ENCODE assay signal across 8 cellular contexts in the genomic region with DNA sequence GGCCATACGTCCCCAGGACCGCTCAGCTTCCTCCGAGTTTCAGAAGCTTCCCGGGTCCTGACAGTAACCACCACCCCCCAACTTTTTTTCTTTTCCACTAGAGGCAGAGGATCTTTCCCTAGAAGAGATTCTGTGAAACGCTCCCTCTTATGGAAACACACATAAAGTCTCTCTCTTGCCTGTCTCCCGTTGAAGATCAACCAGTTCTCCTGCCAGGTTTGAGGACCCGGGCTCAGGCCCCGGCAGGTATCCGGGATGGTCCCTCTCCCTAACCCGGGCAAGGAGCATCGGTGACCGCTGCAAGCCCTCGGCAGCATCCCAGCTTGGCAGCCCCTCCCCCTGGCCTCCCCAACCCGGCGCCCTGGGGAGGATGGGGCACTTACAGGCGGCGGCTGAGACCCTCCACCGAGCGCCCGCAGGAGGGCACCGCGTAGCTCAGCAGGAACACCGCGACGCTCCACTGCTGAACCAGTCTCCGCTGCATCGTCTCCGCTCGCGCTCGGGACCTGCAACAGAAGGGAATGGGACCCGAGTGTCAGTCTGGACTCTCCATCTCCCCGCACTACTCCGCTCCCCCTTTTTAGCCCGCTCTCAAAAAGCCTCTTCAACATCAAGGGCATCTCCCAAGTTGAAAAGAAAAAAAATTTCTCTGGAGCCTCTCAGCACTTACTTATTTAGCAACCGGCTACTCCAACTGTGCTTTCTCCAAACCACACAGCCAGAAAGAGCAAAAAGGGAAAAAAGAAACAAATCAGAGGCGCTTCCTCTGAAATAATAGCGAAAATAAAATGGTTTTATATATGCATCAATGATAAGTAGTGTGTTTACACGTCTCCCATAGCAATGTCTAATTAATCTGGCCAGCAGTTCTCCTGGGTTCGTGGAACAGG. TPM values are rescaled to one million over a fixed set of nuclear protein-coding genes. Genes with fewer than 3 reads are reported as not detected.
DNase-seq lines count a peak whose midpoint lies in the region; ATAC-seq, FAIRE-seq and TF ChIP-seq lines count a peak whose summit lies in the region.

No MANE protein-coding gene starts in this region.

- H3K4me3 ChIP-seq in GM12878 (peak overlapping the region; percentile 52), smooth muscle cell (peak overlapping the region; percentile 63)

- ATAC-seq in GM12878: peak; percentile 26; the same call in 2 of the 3 replicates
- ATAC-seq in HG03460 (IDR thresholded peaks at IDR 0.05; ENCODE audit: unreplicated experiment): no peak
- ATAC-seq in GM18517 (IDR thresholded peaks at IDR 0.05; ENCODE audit: unreplicated experiment): no peak

- TF ChIP-seq CTCF in GM12878 (IDR thresholded peaks at IDR 0.05 in 2 of 3, conservative IDR thresholded peaks at IDR 0.05 in 1 of 3; ENCODE audit: control insufficient read depth in 2 of 3, extremely low read depth in 1 of 3, insufficient read depth in 1 of 3, low read depth in 3 of 3, low read length in 3 of 3): no peak
- TF ChIP-seq CTCF in smooth muscle cell (IDR thresholded peaks at IDR 0.05; ENCODE audit: borderline replicate concordance, insufficient read depth, poor library complexity, severe bottlenecking): no peak

- H3K36me3 ChIP-seq in GM12878 (ENCODE audit: control insufficient read depth in 2 of 2, insufficient read depth in 2 of 2, low read length in 1 of 2) (no peaks in the 10 kb centered on the region), smooth muscle cell (ENCODE audit: low read depth) (no peaks in the 10 kb centered on the region)

- peaks cover 0 to 11% (median 3%) of the 10 kb centered on the region in 6 donors for H3K9me3 Mint-ChIP-seq in immature natural killer cell

- H3K27me3 ChIP-seq in GM12878 (replicated peaks in 1 of 2; ENCODE audit: control insufficient read depth in 2 of 2, insufficient read depth in 2 of 2, low read length in 1 of 2): peaks cover 9 to 32% of the 10 kb centered on the region in 2 experiments
- H3K27me3 ChIP-seq in smooth muscle cell (ENCODE audit: low read depth): no peaks in the 10 kb centered on the region

- intact Hi-C loops in GM12878 (cut with micrococcal nuclease; ENCODE audit: unreplicated experiment): loop anchor here (5.0 kb wide), 1 partner anchor 903 kb away; no protein-coding TSS in a partner anchor

- BruUV-seq in GM12878 (replicated peaks; lab: Mats Ljungman, UMichigan): no TSS peak

- in situ Hi-C loops in GM12878 (cut with MboI): no loop called here

- DNase-seq in DMS53 treated with DMSO at 0.1 percent for 48 hours (lab: John Stamatoyannopoulos, UW; ENCODE audit: unreplicated experiment) (peak; percentile 87), M059J (ENCODE audit: low read depth) (peak; percentile 68), GM12878 (ENCODE audit: low read depth, low spot score) (no peak), immature natural killer cell (no peak), smooth muscle cell (lab: John Stamatoyannopoulos, UW; ENCODE audit: unreplicated experiment) (no peak), NCI-H446 (lab: John Stamatoyannopoulos, UW) (no peak)

- 25% methylated on average over 31 of the region's 40 CpGs for WGBS in GM12878 (ENCODE audit: insufficient coverage, insufficient replicate concordance, low lambda C conversion rate, missing lambda C conversion rate)
- WGBS in smooth muscle cell (ENCODE audit: low lambda C conversion rate): 2% methylated on average over 36 of the region's 40 CpGs

- peaks cover 0 to 4% (median 3%) of the 10 kb centered on the region in 3 donors for H3K36me3 Mint-ChIP-seq in immature natural killer cell

- no peak overlapping the region for H3K27ac Mint-ChIP-seq in immature natural killer cell

- TF ChIP-seq POLR2A in GM12878 (IDR thresholded peaks at IDR 0.05; ENCODE audit: low read depth, low read length): no peak

- RAD21 ChIA-PET in GM12878 (lab: Charles Lee; ENCODE audit: unreplicated experiment): no interaction called here

- H3K4me3 Mint-ChIP-seq in immature natural killer cell: peak overlapping the region; percentile 32 to 73 (median 62)

- H4K20me1 ChIP-seq in GM12878 (ENCODE audit: control insufficient read depth, insufficient read depth) (no peaks in the 10 kb centered on the region; the same call in 1 of the 2 replicates), smooth muscle cell (ENCODE audit: low read depth) (no peaks in the 10 kb centered on the region)

- H2AFZ ChIP-seq in GM12878 (ENCODE audit: control insufficient read depth, low read depth, low read length) (peak overlapping the region; percentile 73), smooth muscle cell (ENCODE audit: low read depth) (peak overlapping the region; percentile 50)

- peaks cover 22 to 38% (median 32%) of the 10 kb centered on the region in 3 donors for H3K27me3 Mint-ChIP-seq in immature natural killer cell (ENCODE audit: low read depth in 3 of 3)

- no peak overlapping the region for H3K27ac ChIP-seq in GM12878 (ENCODE audit: control insufficient read depth, insufficient read depth)
- peak overlapping the region; percentile 94 for H3K27ac ChIP-seq in smooth muscle cell (ENCODE audit: low read depth)

- H3K9me3 ChIP-seq in GM12878 (replicated peaks; ENCODE audit: control insufficient read depth, insufficient read depth, low read length) (no peaks in the 10 kb centered on the region), smooth muscle cell (replicated peaks; ENCODE audit: low read depth) (no peaks in the 10 kb centered on the region)

- TF ChIP-seq RAD21 in GM12878 (IDR thresholded peaks at IDR 0.05; ENCODE audit: insufficient read depth, low read depth, low read length): no peak

- no peak for FAIRE-seq in GM12878 (lab: Jason Lieb, UNC)

- peaks cover 7 to 9% of the 10 kb centered on the region in 2 donors for H3K4me1 Mint-ChIP-seq in immature natural killer cell

- peaks cover 22% of the 10 kb centered on the region for H3F3A ChIP-seq in smooth muscle cell (ENCODE audit: low read depth)

- peak overlapping the region; percentile 16; the same call in 1 of the 2 replicates for H3K9ac ChIP-seq in GM12878 (ENCODE audit: control insufficient read depth, insufficient read depth, low read length)
- peak overlapping the region; percentile 92 for H3K9ac ChIP-seq in smooth muscle cell (ENCODE audit: low read depth)

- H3K4me2 ChIP-seq in GM12878 (ENCODE audit: control insufficient read depth, insufficient read depth) (peak overlapping the region; percentile 93), smooth muscle cell (peak overlapping the region; percentile 92)

- SMC1A ChIA-PET in GM12878 (lab: Charles Lee; ENCODE audit: uncharacterized antibody, unreplicated experiment): no interaction called here

- H3K4me1 ChIP-seq in GM12878 (ENCODE audit: control insufficient read depth, insufficient read depth, low read length): peaks cover 10% of the 10 kb centered on the region
- peaks cover 25% of the 10 kb centered on the region for H3K4me1 ChIP-seq in smooth muscle cell (ENCODE audit: low read depth)

- CTCF ChIA-PET in GM12878 (lab: Yijun Ruan, JAX): interaction anchor here (1.4 to 1.5 kb wide), 3 partner anchors 9 to 904 kb away, joined by 3 to 6 read pairs (median 5); no protein-coding TSS in a partner anchor

- H3K79me2 ChIP-seq in GM12878 (ENCODE audit: control insufficient read depth, insufficient read depth, low read length) (no peaks in the 10 kb centered on the region), smooth muscle cell (ENCODE audit: low read depth) (peaks cover 32% of the 10 kb centered on the region)

- POLR2A ChIA-PET in GM12878 (lab: Charles Lee): no interaction called here

- no peak for TF ChIP-seq EP300 in GM12878 (IDR thresholded peaks at IDR 0.05; ENCODE audit: borderline replicate concordance in 1 of 2, control insufficient read depth in 1 of 2, low read depth in 2 of 2, low read length in 2 of 2)

TF ChIP-seq in GM12878, 131 proteins besides CTCF, POLR2A, EP300 and RAD21 (continues in another document):
- TF ChIP-seq CBFB (IDR thresholded peaks at IDR 0.05; ENCODE audit: low read depth) (no peak), GABPA (IDR thresholded peaks at IDR 0.05; ENCODE audit: low read depth) (no peak), HCFC1 (IDR thresholded peaks at IDR 0.05; ENCODE audit: low read length) (no peak)

RNA-seq across cellular contexts. Expression of a gene that starts 3.3 kb away (rescaled TPM):
- 7.5 and 8.1 TPM in 2 replicates for total RNA-seq in M059J (2014; rRNA removed; shearing (Covaris generic))
- total RNA-seq in GM12878 (2013; cell fraction: nucleolus; rRNA removed): not detected in 2 replicates
- total RNA-seq in GM12878 (2014; rRNA removed) (not detected in 2 replicates), GM12878 (2014; rRNA removed; fragmentation: Illumina TruSeq; extraction: Trizol) (not detected in 2 replicates), GM12878 (2021) (not detected in 2 replicates), smooth muscle cell (155 and 181 TPM in 2 replicates)
- polyA plus RNA-seq in GM12878 (2011; ENCODE audit: low read depth): not detected
- polyA plus RNA-seq in GM12878 (2011; rRNA removed) (0.08 and 0.12 TPM in 2 replicates), GM12878 (2014; fragmentation: Illumina TruSeq; extraction: Trizol) (not detected in 2 replicates), GM12878 (2014; fragmentation: Nextera tagmentation; extraction: Ambion mirVana) (not detected), GM12878 (2014; rRNA removed) (0.12 TPM in 1 of 2 replicates, not detected in the other), GM12878 (2016; fragmentation: Nextera tagmentation; extraction: Ambion mirVana) (not detected), immature natural killer cell (not detected), smooth muscle cell (58.0 and 177 TPM in 2 replicates)
- not detected in 2 replicates for polyA plus RNA-seq in GM12878 (2011; cell fraction: cytosol; rRNA removed)
- not detected in 2 replicates for polyA plus RNA-seq in GM12878 (2011; cell fraction: nucleus; rRNA removed)
- polyA plus RNA-seq in GM12878 (2012): 0.06 and 0.16 TPM in 2 replicates
- polyA minus RNA-seq in GM12878 (2011; rRNA and poly(A)+ RNA removed): not detected in 2 replicates
- not detected in 2 replicates for polyA minus RNA-seq in GM12878 (2011; cell fraction: cytosol; rRNA and poly(A)+ RNA removed)
- polyA minus RNA-seq in GM12878 (2011; cell fraction: nucleus; rRNA and poly(A)+ RNA removed): not detected in 2 replicates

Comparison
In these comparisons a context has a peak if more than half of its experiments do, and no peak if none do; other contexts are left out.
1. DNase-seq: peak in DMS53 treated with DMSO at 0.1 percent for 48 hours (single experiment) and M059J (single experiment); none in GM12878 (single experiment), immature natural killer cell (0 of 3), smooth muscle cell (single experiment) and NCI-H446 (0 of 2).
2. RNA of a gene that starts 3.3 kb away (total RNA-seq): 155 to 181 TPM in smooth muscle cell; 7.5 to 8.1 TPM in M059J and not detected in GM12878; every median in the first group is over 10 times any median in the second.